2 cellular contexts compared by ENCODE assay signal in the genomic region with DNA sequence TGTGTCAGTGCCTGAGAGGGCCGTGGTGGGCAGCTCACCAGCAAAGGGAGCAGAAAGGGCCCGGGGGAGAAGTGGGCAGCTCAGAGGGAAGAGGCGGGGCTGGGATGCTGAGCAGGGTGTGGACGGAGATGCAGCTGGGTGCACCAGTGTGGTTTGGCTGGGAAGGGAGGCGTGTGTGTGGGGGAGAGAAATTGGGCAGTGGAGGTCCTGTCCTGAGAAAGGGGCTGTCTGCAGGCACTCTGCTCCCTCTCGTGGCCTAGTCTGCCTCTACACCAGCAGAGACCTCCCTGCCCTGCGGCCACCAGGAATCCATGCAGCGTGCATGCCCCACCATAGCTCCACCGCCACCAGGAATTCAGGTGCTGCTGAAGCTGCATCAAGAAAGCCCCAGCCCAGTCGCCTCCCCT.
TF ChIP-seq lines count a peak whose summit lies in the region.

No MANE protein-coding gene starts in this region.

TF ChIP-seq in A549, 52 proteins besides CTCF, POLR2A, EP300 and RAD21:
- TF ChIP-seq HOXB5 (CRISPR knock-in tag; IDR thresholded peaks at IDR 0.05) (no peak), EHMT2 (IDR thresholded peaks at IDR 0.05; ENCODE audit: low read depth) (no peak), NR3C1 (IDR thresholded peaks at IDR 0.05) (no peak), HOXB13 (CRISPR knock-in tag; IDR thresholded peaks at IDR 0.05; ENCODE audit: low read depth) (no peak), KDM1A (IDR thresholded peaks at IDR 0.05; ENCODE audit: low read depth) (no peak), CEBPB (IDR thresholded peaks at IDR 0.05) (no peak), FOXS1 (CRISPR knock-in tag; IDR thresholded peaks at IDR 0.05) (no peak)
- TF ChIP-seq, protein P1, sequence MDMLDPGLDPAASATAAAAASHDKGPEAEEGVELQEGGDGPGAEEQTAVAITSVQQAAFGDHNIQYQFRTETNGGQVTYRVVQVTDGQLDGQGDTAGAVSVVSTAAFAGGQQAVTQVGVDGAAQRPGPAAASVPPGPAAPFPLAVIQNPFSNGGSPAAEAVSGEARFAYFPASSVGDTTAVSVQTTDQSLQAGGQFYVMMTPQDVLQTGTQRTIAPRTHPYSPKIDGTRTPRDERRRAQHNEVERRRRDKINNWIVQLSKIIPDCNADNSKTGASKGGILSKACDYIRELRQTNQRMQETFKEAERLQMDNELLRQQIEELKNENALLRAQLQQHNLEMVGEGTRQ (IDR thresholded peaks at IDR 0.05): no peak
TF ChIP-seq in A549: peak in this region for 0.

TF ChIP-seq in endothelial cell of umbilical vein, 7 proteins besides CTCF, POLR2A, EP300 and RAD21:
- TF ChIP-seq JUN (IDR thresholded peaks at IDR 0.05; ENCODE audit: borderline replicate concordance, insufficient read depth, insufficient read length, low read depth): no peak
- TF ChIP-seq FOS (IDR thresholded peaks at IDR 0.05; ENCODE audit: borderline replicate concordance, insufficient read depth, low read length): no peak
- no peak for TF ChIP-seq GATA2 (IDR thresholded peaks at IDR 0.05; ENCODE audit: insufficient read depth, insufficient read length, low read depth, low read length)
- TF ChIP-seq, protein P2, sequence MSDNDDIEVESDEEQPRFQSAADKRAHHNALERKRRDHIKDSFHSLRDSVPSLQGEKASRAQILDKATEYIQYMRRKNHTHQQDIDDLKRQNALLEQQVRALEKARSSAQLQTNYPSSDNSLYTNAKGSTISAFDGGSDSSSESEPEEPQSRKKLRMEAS (IDR thresholded peaks at IDR 0.05; ENCODE audit: insufficient read depth, insufficient read length): no peak
- TF ChIP-seq EZH2 (IDR thresholded peaks at IDR 0.05; ENCODE audit: borderline replicate concordance, low read depth, low read length, severe bottlenecking): no peak
- TF ChIP-seq MYC (IDR thresholded peaks at IDR 0.05; ENCODE audit: low read depth, low read length): no peak
- no peak for TF ChIP-seq POLR2AphosphoS5 (IDR thresholded peaks at IDR 0.05; ENCODE audit: insufficient read depth, low read depth, low read length)
TF ChIP-seq in endothelial cell of umbilical vein: peak in this region for 0.
